9 cellular contexts compared by ENCODE assay signal in genomic region chr19:19822148-19822429, GRCh38. TPM values are rescaled to one million over a fixed set of nuclear protein-coding genes. Genes with fewer than 3 reads are reported as not detected.
DNase-seq lines count a peak whose midpoint lies in the region; ATAC-seq, FAIRE-seq and TF ChIP-seq lines count a peak whose summit lies in the region.
"Had no signal": no experiment of that assay in that cellular context is flagged by ENCODE, and none has a peak within 500 bp of the region (broad histone marks: within the 10 kb centered on the region; RNA-seq: fewer than 3 reads in every experiment).

No MANE protein-coding gene starts in this region.

- peak; percentile 45 for DNase-seq in DMS53 (lab: John Stamatoyannopoulos, UW)
- no peak for DNase-seq in DMS53 treated with DMSO at 0.1 percent for 48 hours (lab: John Stamatoyannopoulos, UW; ENCODE audit: unreplicated experiment)
- peak in 1 of 2 donors; percentile 18 for DNase-seq in activated T-cell treated with anti-CD3 and anti-CD28 coated beads, Interleukin-2, amount 50 U/mL, for 72 hours
- peak in 2 of 3 donors; percentile 25 to 53 for DNase-seq in right cardiac atrium
- DNase-seq in stimulated activated CD8-positive, alpha-beta memory T cell treated with anti-CD3 and anti-CD28 coated beads, Interleukin-4, amount 100 ng/mL, for 48 hours, result peak; percentile 44
- no peak for DNase-seq in AG20443 (ENCODE audit: low spot score)
- no peak for DNase-seq in SIG-M5 treated with dmso at 0.1 percent for 504 hours (lab: John Stamatoyannopoulos, UW; ENCODE audit: unreplicated experiment)
- no peak for DNase-seq in H54 (ENCODE audit: insufficient read length, low spot score)

- no peak for TF ChIP-seq POLR2A in H54 (IDR thresholded peaks at IDR 0.05; ENCODE audit: low read depth, low read length)

- H3K27me3 ChIP-seq in right cardiac atrium (ENCODE audit: control insufficient read depth, insufficient read depth), result no peaks in the 10 kb centered on the region

- no peak for ATAC-seq in activated T-cell treated with anti-CD3 and anti-CD28 coated beads, Interleukin-2, amount 50 U/mL, for 72 hours (replicated peaks in 1 of 2)
- peak; percentile 11 to 38 for ATAC-seq in right cardiac atrium

- H3K4me1 Mint-ChIP-seq in activated T-cell treated with anti-CD3 and anti-CD28 coated beads, Interleukin-2, amount 50 U/mL, for 72 hours (ENCODE audit: low read depth), result peaks cover 56% of the 10 kb centered on the region

- peaks cover 8% of the 10 kb centered on the region in 2 donors for H3K9me3 Mint-ChIP-seq in activated T-cell treated with anti-CD3 and anti-CD28 coated beads, Interleukin-2, amount 50 U/mL, for 72 hours

- peak overlapping the region; percentile 62 for H3K27ac ChIP-seq in right cardiac atrium (ENCODE audit: low read length)
- H3K27ac ChIP-seq: A549 had no signal

- 13% methylated on average over 6 of the region's 6 CpGs for WGBS in right cardiac atrium

- no peaks in the 10 kb centered on the region for H3K4me1 ChIP-seq in right cardiac atrium (ENCODE audit: control insufficient read depth, insufficient read depth, low read length)
- H3K4me1 ChIP-seq: A549 had no signal

- peak overlapping the region; percentile 98 for H3K4me3 Mint-ChIP-seq in activated T-cell treated with anti-CD3 and anti-CD28 coated beads, Interleukin-2, amount 50 U/mL, for 72 hours

- H3K4me3 ChIP-seq in right cardiac atrium (ENCODE audit: low read length), result peak overlapping the region; percentile 71

- no peak for FAIRE-seq in H54 (lab: Jason Lieb, UNC)
- FAIRE-seq: A549 had no signal

- intact Hi-C loops in right cardiac atrium (cut with DNase I), result no loop called here

- peak overlapping the region; percentile 56 for H3K27ac Mint-ChIP-seq in activated T-cell treated with anti-CD3 and anti-CD28 coated beads, Interleukin-2, amount 50 U/mL, for 72 hours

- no peaks in the 10 kb centered on the region for H3K9me3 ChIP-seq in right cardiac atrium (ENCODE audit: control insufficient read depth, low read length)

- peaks cover 44 to 56% of the 10 kb centered on the region in 2 donors for H3K36me3 Mint-ChIP-seq in activated T-cell treated with anti-CD3 and anti-CD28 coated beads, Interleukin-2, amount 50 U/mL, for 72 hours (ENCODE audit: insufficient read depth in 2 of 2)

- no peaks in the 10 kb centered on the region for H3K27me3 Mint-ChIP-seq in activated T-cell treated with anti-CD3 and anti-CD28 coated beads, Interleukin-2, amount 50 U/mL, for 72 hours (ENCODE audit: low read depth)

RNA-seq across cellular contexts. Expression of gene ZNF506, which starts 0.5 kb away (rescaled TPM):
- 10 to 100 TPM; 66.0 to 68.9 TPM for total RNA-seq in activated T-cell treated with anti-CD3 and anti-CD28 coated beads, Interleukin-2, amount 50 U/mL, for 72 hours
- 10 to 100 TPM; 13.6 to 17.4 (median 15.1) TPM for total RNA-seq in right cardiac atrium
- polyA plus RNA-seq in right cardiac atrium, result 6.6 TPM

RNA-seq across cellular contexts. Expression of gene ZNF253, which starts 43.6 kb away (rescaled TPM):
- 10 to 100 TPM; 23.8 to 30.8 TPM for total RNA-seq in activated T-cell treated with anti-CD3 and anti-CD28 coated beads, Interleukin-2, amount 50 U/mL, for 72 hours
- 1 to 10 TPM; 7.5 to 8.9 (median 8.6) TPM for total RNA-seq in right cardiac atrium
- 5.4 TPM for polyA plus RNA-seq in right cardiac atrium
- polyA plus RNA-seq: A549 had no signal

Comparison
In these comparisons a context has a peak if more than half of its experiments do, and no peak if none do; other contexts are left out.
1. DNase-seq: peak in DMS53 (single experiment), right cardiac atrium (2 of 3) and stimulated activated CD8-positive, alpha-beta memory T cell treated with anti-CD3 and anti-CD28 coated beads, Interleukin-4, amount 100 ng/mL, for 48 hours (single experiment); none in DMS53 treated with DMSO at 0.1 percent for 48 hours (single experiment), AG20443 (single experiment), SIG-M5 treated with dmso at 0.1 percent for 504 hours (single experiment) and H54 (single experiment).
2. ATAC-seq: peak in right cardiac atrium (2 of 2); none in activated T-cell treated with anti-CD3 and anti-CD28 coated beads, Interleukin-2, amount 50 U/mL, for 72 hours (0 of 2).